18 cellular contexts compared by ENCODE assay signal in genomic region chr2:109623923-109624322, GRCh38. TPM values are rescaled to one million over a fixed set of nuclear protein-coding genes. Genes with fewer than 3 reads are reported as not detected.
DNase-seq lines count a peak whose midpoint lies in the region; ATAC-seq, FAIRE-seq and TF ChIP-seq lines count a peak whose summit lies in the region.
"Had no signal": no experiment of that assay in that cellular context is flagged by ENCODE, and none has a peak within 500 bp of the region (broad histone marks: within the 10 kb centered on the region; RNA-seq: fewer than 3 reads in every experiment).

No MANE protein-coding gene starts in this region.

- no peaks in the 10 kb centered on the region for H3K4me1 ChIP-seq in hepatocyte (ENCODE audit: insufficient read depth)
- H3K4me1 ChIP-seq in HepG2 (ENCODE audit: insufficient read depth, low read length), result peaks cover 52% of the 10 kb centered on the region
- H3K4me1 ChIP-seq: HAP-1 had no signal

- no peak for TF ChIP-seq RAD21 in HepG2 (CRISPR knock-in tag; IDR thresholded peaks at IDR 0.05)

- H3K9me2 ChIP-seq in hepatocyte (replicated peaks; ENCODE audit: insufficient read depth), result no peaks in the 10 kb centered on the region

- intact Hi-C loops in HepG2 (cut with micrococcal nuclease; ENCODE audit: unreplicated experiment), result no loop called here

- peak overlapping the region; percentile 32; the same call in 1 of the 2 replicates for H3K9ac ChIP-seq in HepG2 (ENCODE audit: insufficient read depth, low read depth, low read length)

- peak; percentile 77 for ATAC-seq in HepG2
- no peak for ATAC-seq in HG02571 (IDR thresholded peaks at IDR 0.05; ENCODE audit: unreplicated experiment)
- ATAC-seq in GM21619 (IDR thresholded peaks at IDR 0.05; ENCODE audit: unreplicated experiment), result no peak

- H2AFZ ChIP-seq in hepatocyte (no peak overlapping the region), HepG2 (ENCODE audit: low read length) (peak overlapping the region; percentile 38)

- no peaks in the 10 kb centered on the region for H3K79me2 ChIP-seq in hepatocyte
- peaks cover 6% of the 10 kb centered on the region for H3K79me2 ChIP-seq in HepG2 (ENCODE audit: insufficient read depth, low read length)

- H3K4me2 ChIP-seq in hepatocyte, result peak overlapping the region; percentile 20
- H3K4me2 ChIP-seq in HepG2 (ENCODE audit: low read depth, low read length), result peak overlapping the region; percentile 69

- peak overlapping the region; percentile 28 for H3K27ac ChIP-seq in hepatocyte
- peak overlapping the region; percentile 33 for H3K27ac ChIP-seq in HepG2 (ENCODE audit: extremely low read length, insufficient read depth, low read length)

- POLR2A ChIA-PET in HepG2 (lab: Yijun Ruan, JAX), result interaction anchor here (0.8 to 5.6 kb wide), 5 partner anchors 8 to 1091 kb away, joined by 3 to 55 read pairs (median 7); partner anchors contain the start of genes SEPTIN10 and SOWAHC

- 54% methylated on average over 4 of the region's 4 CpGs for WGBS in hepatocyte (ENCODE audit: low lambda C conversion rate, missing lambda C conversion rate)
- WGBS in HepG2 (ENCODE audit: low lambda C conversion rate), result 9% methylated on average over 4 of the region's 4 CpGs

- H3K36me3 ChIP-seq in hepatocyte (replicated peaks; ENCODE audit: insufficient read depth, low read depth), result no peaks in the 10 kb centered on the region
- H3K36me3 ChIP-seq in HepG2 (replicated peaks in 1 of 2; ENCODE audit: control insufficient read depth in 1 of 2, insufficient read depth in 2 of 2, low read length in 2 of 2), result no peaks in the 10 kb centered on the region
- H3K36me3 ChIP-seq: HAP-1 had no signal

- CTCF ChIA-PET in HepG2 (lab: Yijun Ruan, JAX; ENCODE audit: low intra/inter-chr PET ratio, low total read pairs), result no interaction called here

- no peak for TF ChIP-seq CTCF in hepatocyte (IDR thresholded peaks at IDR 0.05; ENCODE audit: poor library complexity)
- 0 out of 2 replicates have a peak, but pooled peaks have one; percentile 5 for TF ChIP-seq CTCF in HepG2 (CRISPR knock-in tag; IDR thresholded peaks at IDR 0.05)

- H3K9me3 ChIP-seq in hepatocyte (ENCODE audit: low read depth), result no peaks in the 10 kb centered on the region
- no peaks in the 10 kb centered on the region for H3K9me3 ChIP-seq in HepG2 (ENCODE audit: low read length)
- H3K9me3 ChIP-seq: HAP-1 had no signal

- peak; percentile 45 for DNase-seq in ELF-1 (ENCODE audit: low read depth, low spot score)
- no peak for DNase-seq in hepatocyte (ENCODE audit: low spot score)
- DNase-seq in HepG2 (ENCODE audit: low spot score), result no peak
- no peak for DNase-seq in activated CD4-positive, alpha-beta T cell treated with anti-CD3 and anti-CD28 coated beads for 1 hour
- DNase-seq: C1 segment of cervical spinal cord; CD4-positive, alpha-beta memory T cell; COR-L47; DMS153; DND-41; GDM1; GOT3; HFFc6 had no signal

- TF ChIP-seq POLR2A in HepG2 (IDR thresholded peaks at IDR 0.05; ENCODE audit: insufficient read depth in 1 of 2, low read depth in 2 of 2, low read length in 2 of 2), result no peak

- in situ Hi-C loops in HepG2 (cut with HindIII; ENCODE audit: extremely low pct_ligation_motif_present, low pct_unique_long_range_greater_than_20kb), result no loop called here

- H4K20me1 ChIP-seq in hepatocyte (ENCODE audit: insufficient read depth, poor library complexity, severe bottlenecking) (no peaks in the 10 kb centered on the region), HepG2 (ENCODE audit: insufficient read depth, low read length) (no peaks in the 10 kb centered on the region)

- H3K27me3 ChIP-seq in hepatocyte, result no peaks in the 10 kb centered on the region
- H3K27me3 ChIP-seq in HepG2 (ENCODE audit: control insufficient read depth in 1 of 2, insufficient read depth in 2 of 2, low read length in 2 of 2), result no peaks in the 10 kb centered on the region

- peak; percentile 91 for FAIRE-seq in HepG2 (lab: Jason Lieb, UNC)
- FAIRE-seq: GM12878, GM19239, H54 had no signal

- no peak overlapping the region for H3K4me3 ChIP-seq in hepatocyte
- peak overlapping the region; percentile 17 to 45 (median 23) for H3K4me3 ChIP-seq in HepG2 (replicated peaks in 1 of 3; ENCODE audit: insufficient read depth in 1 of 3, low read depth in 2 of 3, low read length in 3 of 3)
- H3K4me3 ChIP-seq: GM12878, HAP-1 had no signal

- BruUV-seq in HepG2 (replicated peaks; lab: Mats Ljungman, UMichigan), result no TSS peak

- TF ChIP-seq EP300 in HepG2 (IDR thresholded peaks at IDR 0.05; ENCODE audit: low read depth in 2 of 2, low read length in 2 of 2), result peak in 1 of 2 experiments; percentile 75; a peak in 2 of 4 replicates
- no peak for TF ChIP-seq EP300 in HepG2 (CRISPR knock-in tag; IDR thresholded peaks at IDR 0.05; ENCODE audit: borderline replicate concordance)

TF ChIP-seq in HepG2, 621 proteins besides CTCF, POLR2A, EP300 and RAD21 (continues in another document):
- 0 out of 2 replicates have a peak, but pooled peaks have one; percentile 11 for TF ChIP-seq SAP130 (CRISPR knock-in tag; IDR thresholded peaks at IDR 0.05; ENCODE audit: low read depth)
- TF ChIP-seq LCORL (IDR thresholded peaks at IDR 0.05), result no peak
- 0 out of 2 replicates have a peak, but pooled peaks have one; percentile 7 for TF ChIP-seq LCORL (CRISPR knock-in tag; IDR thresholded peaks at IDR 0.05)
- no peak for TF ChIP-seq ATF7 (IDR thresholded peaks at IDR 0.05)
- TF ChIP-seq ATF7 (CRISPR knock-in tag; IDR thresholded peaks at IDR 0.05), result no peak
- TF ChIP-seq GLMP (CRISPR knock-in tag; IDR thresholded peaks at IDR 0.05; ENCODE audit: borderline replicate concordance), result no peak
- TF ChIP-seq ATF3 (CRISPR knock-in tag; IDR thresholded peaks at IDR 0.05), result no peak

RNA-seq across cellular contexts. Expression of gene SOWAHC, which starts 9.8 kb away (rescaled TPM):
- total RNA-seq in hepatocyte (26.2 and 26.5 TPM in 2 replicates), HepG2 (2016; rRNA removed; fragmentation: Illumina TruSeq; extraction: Trizol) (22.5 and 24.7 TPM in 2 replicates)
- polyA plus RNA-seq in hepatocyte (14.0 and 18.8 TPM in 2 replicates), HepG2 (2011; rRNA removed) (21.2 and 21.4 TPM in 2 replicates)
- 2.8 and 3.4 TPM in 2 replicates for total RNA-seq in HepG2 (2016; cell fraction: cytosol; rRNA removed; fragmentation: Illumina TruSeq; extraction: Trizol; ENCODE audit: low read depth)
- total RNA-seq in HepG2 (2016; cell fraction: insoluble cytoplasmic fraction; rRNA removed; fragmentation: Illumina TruSeq; extraction: Trizol), result 23.3 TPM in 2 replicates
- 18.1 and 21.3 TPM in 2 replicates for total RNA-seq in HepG2 (2016; cell fraction: membrane; rRNA removed; fragmentation: Illumina TruSeq; extraction: Trizol)
- 15.8 TPM in 2 replicates for total RNA-seq in HepG2 (2016; cell fraction: nucleus; rRNA removed; fragmentation: Illumina TruSeq; extraction: Trizol)
- 16.7 and 19.2 TPM in 2 replicates for polyA plus RNA-seq in HepG2 (2011; cell fraction: cytosol; rRNA removed)
- polyA plus RNA-seq in HepG2 (2011; cell fraction: nucleus; rRNA removed), result 9.7 and 10.8 TPM in 2 replicates
- 35.4 and 36.3 TPM in 2 replicates for polyA plus RNA-seq in HepG2 (2012)
- polyA plus RNA-seq in HepG2 (2016; cell fraction: cytosol; fragmentation: Illumina TruSeq; extraction: Trizol; ENCODE audit: low read depth), result 2.6 and 2.8 TPM in 2 replicates
- 30.8 and 30.9 TPM in 2 replicates for polyA plus RNA-seq in HepG2 (2016; cell fraction: insoluble cytoplasmic fraction; fragmentation: Illumina TruSeq; extraction: Trizol; ENCODE audit: low read depth)
- polyA plus RNA-seq in HepG2 (2016; cell fraction: membrane; fragmentation: Illumina TruSeq; extraction: Trizol; ENCODE audit: low read depth), result 12.6 and 14.5 TPM in 2 replicates
- polyA plus RNA-seq in HepG2 (2016; cell fraction: nucleus; fragmentation: Illumina TruSeq; extraction: Trizol; ENCODE audit: insufficient read depth, low read depth), result 25.4 and 26.3 TPM in 2 replicates
- polyA minus RNA-seq in HepG2 (2011; rRNA and poly(A)+ RNA removed; ENCODE audit: low replicate concordance), result 8.3 and 28.5 TPM in 2 replicates
- polyA minus RNA-seq in HepG2 (2011; cell fraction: cytosol; rRNA and poly(A)+ RNA removed), result 31.9 and 34.1 TPM in 2 replicates
- 15.5 and 17.7 TPM in 2 replicates for polyA minus RNA-seq in HepG2 (2011; cell fraction: nucleus; rRNA and poly(A)+ RNA removed)

RNA-seq across cellular contexts. Expression of gene SEPTIN10, which starts 10.2 kb away (rescaled TPM):
- total RNA-seq in hepatocyte (49.3 and 58.7 TPM in 2 replicates), HepG2 (2016; rRNA removed; fragmentation: Illumina TruSeq; extraction: Trizol) (67.5 and 99.8 TPM in 2 replicates)
- polyA plus RNA-seq in hepatocyte (35.7 and 38.7 TPM in 2 replicates), HepG2 (2011; rRNA removed) (40.3 and 45.8 TPM in 2 replicates)
- 127 and 147 TPM in 2 replicates for total RNA-seq in HepG2 (2016; cell fraction: cytosol; rRNA removed; fragmentation: Illumina TruSeq; extraction: Trizol; ENCODE audit: low read depth)
- total RNA-seq in HepG2 (2016; cell fraction: insoluble cytoplasmic fraction; rRNA removed; fragmentation: Illumina TruSeq; extraction: Trizol), result 68.9 and 96.4 TPM in 2 replicates
- total RNA-seq in HepG2 (2016; cell fraction: membrane; rRNA removed; fragmentation: Illumina TruSeq; extraction: Trizol), result 82.3 and 91.0 TPM in 2 replicates
- total RNA-seq in HepG2 (2016; cell fraction: nucleus; rRNA removed; fragmentation: Illumina TruSeq; extraction: Trizol), result 59.8 and 61.0 TPM in 2 replicates
- 21.7 and 32.6 TPM in 2 replicates for polyA plus RNA-seq in HepG2 (2011; cell fraction: cytosol; rRNA removed)
- 33.2 and 41.7 TPM in 2 replicates for polyA plus RNA-seq in HepG2 (2011; cell fraction: nucleus; rRNA removed)
- 73.2 and 109 TPM in 2 replicates for polyA plus RNA-seq in HepG2 (2012)
- 13.9 and 14.1 TPM in 2 replicates for polyA plus RNA-seq in HepG2 (2016; cell fraction: cytosol; fragmentation: Illumina TruSeq; extraction: Trizol; ENCODE audit: low read depth)
- polyA plus RNA-seq in HepG2 (2016; cell fraction: insoluble cytoplasmic fraction; fragmentation: Illumina TruSeq; extraction: Trizol; ENCODE audit: low read depth), result 101 and 102 TPM in 2 replicates
- polyA plus RNA-seq in HepG2 (2016; cell fraction: membrane; fragmentation: Illumina TruSeq; extraction: Trizol; ENCODE audit: low read depth), result 27.0 and 27.3 TPM in 2 replicates
- 55.0 TPM in 2 replicates for polyA plus RNA-seq in HepG2 (2016; cell fraction: nucleus; fragmentation: Illumina TruSeq; extraction: Trizol; ENCODE audit: insufficient read depth, low read depth)
- 19.0 and 33.7 TPM in 2 replicates for polyA minus RNA-seq in HepG2 (2011; rRNA and poly(A)+ RNA removed; ENCODE audit: low replicate concordance)
- polyA minus RNA-seq in HepG2 (2011; cell fraction: cytosol; rRNA and poly(A)+ RNA removed), result 67.6 and 75.0 TPM in 2 replicates
- 90.5 and 106 TPM in 2 replicates for polyA minus RNA-seq in HepG2 (2011; cell fraction: nucleus; rRNA and poly(A)+ RNA removed)
